Comparison of ENCODE assay signal across 18 cellular contexts in the genomic region with DNA sequence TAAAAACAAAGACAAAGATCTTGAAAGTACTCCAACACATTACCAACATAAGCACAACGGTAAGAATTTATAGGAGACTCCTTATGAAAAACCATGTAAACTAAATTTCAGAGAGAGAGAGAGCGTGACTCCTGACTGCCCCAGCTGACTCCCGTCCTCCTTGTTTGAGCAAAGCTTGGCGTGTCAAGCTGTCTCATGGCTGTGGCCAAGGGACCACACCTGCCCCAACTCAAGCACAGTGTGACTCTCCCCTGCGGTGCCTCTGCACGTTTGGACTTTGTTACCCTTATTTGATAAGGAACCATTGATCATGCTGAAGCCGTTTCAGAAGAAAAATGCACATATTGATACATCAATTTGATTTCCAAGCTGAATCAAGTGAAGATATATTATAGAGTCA.
"Had no signal": no experiment of that assay in that cellular context is flagged by ENCODE, and none has a peak within 500 bp of the region (broad histone marks: within the 10 kb centered on the region; RNA-seq: fewer than 3 reads in every experiment).

No MANE protein-coding gene starts in this region.

- ATAC-seq: activated CD4-positive, CD25-positive, alpha-beta regulatory T cell treated with anti-CD3 and anti-CD28 coated beads, Interleukin-2, amount 50 U/mL, for 24 hours; body of pancreas; naive thymus-derived CD8-positive, alpha-beta T cell; psoas muscle; stimulated activated naive CD8-positive, alpha-beta T cell treated with anti-CD3 and anti-CD28 coated beads, Interleukin-15, amount 100 ng/mL, for 72 hours had no signal

- DNase-seq: activated CD4-positive, alpha-beta T cell treated with anti-CD3 and anti-CD28 coated beads, Interleukin-2, amount 50 U/mL, for 4 hours; activated T-cell treated with anti-CD3 and anti-CD28 coated beads, Interleukin-2, amount 50 U/mL, for 1 hour; amniotic stem cell; body of pancreas; central memory CD4-positive, alpha-beta T cell; cortex of kidney; effector CD8-positive, alpha-beta T cell; hippocampal formation; kidney glomerular epithelial cell; midbrain; naive thymus-derived CD8-positive, alpha-beta T cell; occipital lobe; psoas muscle; stimulated activated CD4-positive, alpha-beta T cell treated with anti-CD3 and anti-CD28 coated beads, Interleukin-15, amount 100 ng/mL, for 24 hours; stimulated activated CD4-positive, alpha-beta T cell treated with anti-CD3 and anti-CD28 coated beads, Interleukin-4, amount 100 ng/mL, for 24 hours; stimulated activated naive CD8-positive, alpha-beta T cell treated with anti-CD3 and anti-CD28 coated beads, Interleukin-15, amount 100 ng/mL, for 72 hours had no signal

- H3K27me3 ChIP-seq: body of pancreas had no signal

- H3K27ac Mint-ChIP-seq: activated naive CD4-positive, alpha-beta T cell treated with anti-CD3 and anti-CD28 coated beads, Interleukin-2, amount 50 U/mL, for 24 hours; stimulated activated naive CD8-positive, alpha-beta T cell treated with anti-CD3 and anti-CD28 coated beads, Interleukin-15, amount 100 ng/mL, for 72 hours had no signal

- H3K4me3 Mint-ChIP-seq: activated naive CD4-positive, alpha-beta T cell treated with anti-CD3 and anti-CD28 coated beads, Interleukin-2, amount 50 U/mL, for 24 hours; naive thymus-derived CD8-positive, alpha-beta T cell; stimulated activated naive CD8-positive, alpha-beta T cell treated with anti-CD3 and anti-CD28 coated beads, Interleukin-15, amount 100 ng/mL, for 72 hours had no signal

- H3K27ac ChIP-seq: body of pancreas had no signal

- H3K4me3 ChIP-seq: body of pancreas, psoas muscle had no signal

- H3K9me3 ChIP-seq: body of pancreas, psoas muscle had no signal
